1 cellular context compared by ENCODE assay signal in genomic region chr1:7771673-7772299, GRCh38.
A peak's percentile ranks its signal among the peaks of the same experiment; 100 is the strongest.
TF ChIP-seq lines count a peak whose summit lies in the region.

No MANE protein-coding gene starts in this region.

TF ChIP-seq in H1, 55 proteins besides CTCF, POLR2A, EP300 and RAD21:
- TF ChIP-seq ATF3 (IDR thresholded peaks at IDR 0.05; ENCODE audit: insufficient read depth, low read depth, low read length) (no peak), BCL11A (IDR thresholded peaks at IDR 0.05; ENCODE audit: low read depth in 2 of 2, low read length in 2 of 2) (no peak), PHF8 (conservative IDR thresholded peaks at IDR 0.05; ENCODE audit: low read depth, low read length) (peak; percentile 17; the same call in 1 of the 2 replicates), SP4 (IDR thresholded peaks at IDR 0.05; ENCODE audit: low read length) (no peak), ASH2L (IDR thresholded peaks at IDR 0.05; ENCODE audit: low read length) (no peak), HDAC2 (IDR thresholded peaks at IDR 0.05; ENCODE audit: borderline replicate concordance in 1 of 2, low read depth in 2 of 2, low read length in 2 of 2) (0 out of 4 replicates have a peak, but pooled peaks of 1 of the 2 experiments have one; percentile 14)
